1 cellular context compared by ENCODE assay signal in genomic region chr11:27405134-27405533, GRCh38.
TF ChIP-seq lines count a peak whose summit lies in the region.

No MANE protein-coding gene starts in this region.

TF ChIP-seq in GM23338, 12 proteins besides CTCF, POLR2A, EP300 and RAD21:
- TF ChIP-seq EZH2 (IDR thresholded peaks at IDR 0.05; ENCODE audit: low read depth, unreplicated experiment): no peak
- TF ChIP-seq, protein P1, sequence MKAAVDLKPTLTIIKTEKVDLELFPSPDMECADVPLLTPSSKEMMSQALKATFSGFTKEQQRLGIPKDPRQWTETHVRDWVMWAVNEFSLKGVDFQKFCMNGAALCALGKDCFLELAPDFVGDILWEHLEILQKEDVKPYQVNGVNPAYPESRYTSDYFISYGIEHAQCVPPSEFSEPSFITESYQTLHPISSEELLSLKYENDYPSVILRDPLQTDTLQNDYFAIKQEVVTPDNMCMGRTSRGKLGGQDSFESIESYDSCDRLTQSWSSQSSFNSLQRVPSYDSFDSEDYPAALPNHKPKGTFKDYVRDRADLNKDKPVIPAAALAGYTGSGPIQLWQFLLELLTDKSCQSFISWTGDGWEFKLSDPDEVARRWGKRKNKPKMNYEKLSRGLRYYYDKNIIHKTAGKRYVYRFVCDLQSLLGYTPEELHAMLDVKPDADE (IDR thresholded peaks at IDR 0.05): no peak
- TF ChIP-seq EZH2phosphoT487 (IDR thresholded peaks at IDR 0.05; ENCODE audit: unreplicated experiment): no peak
- no peak for TF ChIP-seq REST (IDR thresholded peaks at IDR 0.05; ENCODE audit: unreplicated experiment)
- no peak for TF ChIP-seq JUNB (IDR thresholded peaks at IDR 0.05; ENCODE audit: unreplicated experiment)
- TF ChIP-seq ZNF331 (CRISPR knock-in tag; IDR thresholded peaks at IDR 0.05; ENCODE audit: low read depth): no peak
- TF ChIP-seq ZNF114 (CRISPR knock-in tag; IDR thresholded peaks at IDR 0.05): no peak
- no peak for TF ChIP-seq ZNF462 (CRISPR knock-in tag; IDR thresholded peaks at IDR 0.05)
- no peak for TF ChIP-seq POLR2AphosphoS5 (IDR thresholded peaks at IDR 0.05; ENCODE audit: low read depth)
- TF ChIP-seq NANOG (IDR thresholded peaks at IDR 0.05; ENCODE audit: borderline replicate concordance): no peak
- TF ChIP-seq CREB1 (CRISPR knock-in tag; IDR thresholded peaks at IDR 0.05; ENCODE audit: low read depth): no peak
- TF ChIP-seq STAT1 (IDR thresholded peaks at IDR 0.05; ENCODE audit: unreplicated experiment): no peak
